1 cellular context compared by ENCODE assay signal in the genomic region with DNA sequence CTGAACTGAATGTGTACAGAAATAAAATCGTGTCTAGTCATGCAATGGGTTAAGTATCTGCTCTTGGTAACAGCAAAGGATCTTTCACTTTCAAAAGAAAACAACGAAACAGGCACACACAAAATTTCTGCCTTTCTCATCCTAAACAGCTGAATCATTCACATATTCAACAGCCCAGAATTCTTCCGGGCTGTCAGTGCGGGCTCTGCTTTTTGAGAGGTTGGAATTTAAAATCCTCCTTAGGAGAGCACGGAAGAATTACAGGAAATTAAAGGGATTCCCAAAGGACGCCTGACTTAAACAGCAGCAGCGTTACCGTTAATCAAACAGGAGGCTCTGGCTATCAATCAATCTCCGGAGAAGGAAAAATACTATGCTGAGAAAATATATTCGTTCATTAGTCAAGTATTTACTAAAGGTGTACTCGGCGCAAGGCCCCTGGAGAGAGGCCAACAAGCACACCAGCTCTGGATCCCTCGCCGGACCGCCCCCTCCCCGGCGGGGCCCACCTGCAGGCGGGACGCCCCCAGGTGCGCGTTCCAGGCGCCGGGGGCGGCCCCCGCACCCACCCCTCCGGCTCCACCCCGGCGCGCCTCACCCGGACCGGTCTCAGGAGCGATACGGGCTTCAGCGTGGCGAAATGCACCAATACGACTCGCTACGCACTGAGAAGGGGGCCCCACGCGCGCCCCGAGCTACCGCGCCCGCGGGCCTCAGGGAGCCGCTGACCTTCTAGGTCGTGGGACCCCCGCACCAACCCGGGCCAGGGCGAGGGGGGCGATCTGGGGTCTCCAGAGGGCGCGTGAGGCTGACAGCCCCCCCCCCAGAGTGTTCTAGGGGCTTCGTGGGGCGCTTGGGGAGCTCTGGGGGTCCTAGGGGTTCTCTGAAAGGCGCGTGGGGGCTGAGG.
TF ChIP-seq lines count a peak whose summit lies in the region.

No MANE protein-coding gene starts in this region.

TF ChIP-seq in endothelial cell of umbilical vein, 7 proteins besides CTCF, POLR2A, EP300 and RAD21:
- no peak for TF ChIP-seq POLR2AphosphoS5 (IDR thresholded peaks at IDR 0.05; ENCODE audit: insufficient read depth, low read depth, low read length)
- no peak for TF ChIP-seq FOS (IDR thresholded peaks at IDR 0.05; ENCODE audit: borderline replicate concordance, insufficient read depth, low read length)
- no peak for TF ChIP-seq MYC (IDR thresholded peaks at IDR 0.05; ENCODE audit: low read depth, low read length)
- TF ChIP-seq, protein P1, sequence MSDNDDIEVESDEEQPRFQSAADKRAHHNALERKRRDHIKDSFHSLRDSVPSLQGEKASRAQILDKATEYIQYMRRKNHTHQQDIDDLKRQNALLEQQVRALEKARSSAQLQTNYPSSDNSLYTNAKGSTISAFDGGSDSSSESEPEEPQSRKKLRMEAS (IDR thresholded peaks at IDR 0.05; ENCODE audit: insufficient read depth, insufficient read length) = no peak
- no peak for TF ChIP-seq GATA2 (IDR thresholded peaks at IDR 0.05; ENCODE audit: insufficient read depth, insufficient read length, low read depth, low read length)
- TF ChIP-seq JUN (IDR thresholded peaks at IDR 0.05; ENCODE audit: borderline replicate concordance, insufficient read depth, insufficient read length, low read depth) = no peak
- no peak for TF ChIP-seq EZH2 (IDR thresholded peaks at IDR 0.05; ENCODE audit: borderline replicate concordance, low read depth, low read length, severe bottlenecking)
TF ChIP-seq in endothelial cell of umbilical vein: peak in this region for 0.
